Comparison of ENCODE assay signal across 26 cellular contexts in genomic region chr13:29156136-29156535, GRCh38.
"Had no signal": no experiment of that assay in that cellular context is flagged by ENCODE, and none has a peak within 500 bp of the region (broad histone marks: within the 10 kb centered on the region; RNA-seq: fewer than 3 reads in every experiment).

No MANE protein-coding gene starts in this region.

- H3K4me1 ChIP-seq: body of pancreas, breast epithelium had no signal

- H3K36me3 ChIP-seq: brain microvascular endothelial cell, breast epithelium had no signal

- H3K4me3 ChIP-seq: body of pancreas, breast epithelium had no signal

- H3K9me3 ChIP-seq: body of pancreas had no signal

- H3K27me3 ChIP-seq: body of pancreas, brain microvascular endothelial cell, breast epithelium had no signal

- H3K27ac ChIP-seq: body of pancreas, brain microvascular endothelial cell, breast epithelium, VCaP had no signal

- DNase-seq: activated B cell treated with CpG ODN at 0.5 μM for 24 hours; activated CD4-positive, alpha-beta memory T cell treated with anti-CD3 and anti-CD28 coated beads for 36 hours; activated CD4-positive, alpha-beta T cell treated with anti-CD3 and anti-CD28 coated beads for 4 hours; activated CD4-positive, alpha-beta T cell treated with anti-CD3 and anti-CD28 coated beads, Interleukin-2, amount 10 ng/mL, durations not matched to agents 24 days and 14 days; activated CD4-positive, alpha-beta T cell treated with anti-CD3 and anti-CD28 coated beads, Interleukin-2, amount 50 U/mL, for 1 hour; activated CD4-positive, alpha-beta T cell treated with anti-CD3 and anti-CD28 coated beads, Interleukin-2, amount 50 U/mL, for 4 hours; activated CD4-positive, CD25-positive, alpha-beta regulatory T cell treated with anti-CD3 and anti-CD28 coated beads, Interleukin-2, amount 50 U/mL, for 72 hours; activated CD8-positive, alpha-beta memory T cell treated with anti-CD3 and anti-CD28 coated beads, Interleukin-2, amount 50 U/mL, for 4 hours; activated CD8-positive, alpha-beta T cell treated with anti-CD3 and anti-CD28 coated beads for 36 hours; activated effector memory CD4-positive, alpha-beta T cell treated with Interleukin-2 at 50 U/mL for 16 hours; activated gamma-delta T cell; activated naive CD4-positive, alpha-beta T cell treated with anti-CD3 and anti-CD28 coated beads, Interleukin-2, amount 10 ng/mL, durations not matched to agents 7 days and 5 days; activated naive CD4-positive, alpha-beta T cell treated with Interleukin-2 at 50 U/mL for 16 hours; activated naive CD8-positive, alpha-beta T cell treated with anti-CD3 and anti-CD28 coated beads, Interleukin-2, amount 10 ng/mL, durations not matched to agents 7 days and 5 days; activated naive CD8-positive, alpha-beta T cell treated with anti-CD3 and anti-CD28 coated beads, Interleukin-2, amount 50 U/mL, for 24 hours; activated T-cell treated with anti-CD3 and anti-CD28 coated beads, Interleukin-2, amount 50 U/mL, for 24 hours; activated T-cell treated with anti-CD3 and anti-CD28 coated beads, Interleukin-2, amount 50 U/mL, for 48 hours; amygdala; anterior cingulate cortex; body of pancreas; brain microvascular endothelial cell; central memory CD4-positive, alpha-beta T cell; T-helper 2 cell; T-helper 9 cell had no signal
